24 cellular contexts compared by ENCODE assay signal in genomic region chr1:106080608-106081325, GRCh38.
DNase-seq lines count a peak whose midpoint lies in the region; ATAC-seq, FAIRE-seq and TF ChIP-seq lines count a peak whose summit lies in the region.
"Had no signal": no experiment of that assay in that cellular context is flagged by ENCODE, and none has a peak within 500 bp of the region (broad histone marks: within the 10 kb centered on the region; RNA-seq: fewer than 3 reads in every experiment).

No MANE protein-coding gene starts in this region.

- TF ChIP-seq RAD21 in HepG2 (CRISPR knock-in tag; IDR thresholded peaks at IDR 0.05) (no peak), H1 (IDR thresholded peaks at IDR 0.05 in 1 of 2, conservative IDR thresholded peaks at IDR 0.05 in 1 of 2; ENCODE audit: low read depth in 2 of 2, low read length in 2 of 2) (no peak)

- DNase-seq in right lobe of liver (peak in 2 of 3 donors; percentile 17 to 50), HepG2 (ENCODE audit: low spot score) (no peak), H1 (ENCODE audit: low read depth in 1 of 2, low spot score in 2 of 2) (no peak), memory B cell (ENCODE audit: low spot score in 2 of 2) (no peak), aorta (peak in 1 of 2 donors; percentile 69), KBM-7 (no peak), NCI-H1105 (lab: John Stamatoyannopoulos, UW) (no peak)
- no peak for DNase-seq in effector CD8-positive, alpha-beta T cell (lab: John Stamatoyannopoulos, UW)
- DNase-seq: activated CD4-positive, alpha-beta memory T cell treated with anti-CD3 and anti-CD28 coated beads for 36 hours; activated CD4-positive, CD25-positive, alpha-beta regulatory T cell; activated T-cell treated with anti-CD3 and anti-CD28 coated beads, Interleukin-2, amount 50 U/mL, for 1 hour; amniotic stem cell; C1 segment of cervical spinal cord; DMS 273 treated with DMSO at 0.1 percent for 48 hours; effector memory CD8-positive, alpha-beta T cell; GOT3; immature natural killer cell; lower lobe of right lung; NCI-H2107; NCI-H524 treated with DMSO at 0.1 percent for 48 hours; T-helper 9 cell had no signal

- H2BK12ac ChIP-seq in H1 (ENCODE audit: low read depth, low read length): no peak overlapping the region

- BruUV-seq in HepG2 (replicated peaks; lab: Mats Ljungman, UMichigan): no TSS peak

- POLR2A ChIA-PET in HepG2 (lab: Yijun Ruan, JAX) (no interaction called here), H1 (lab: Charles Lee; ENCODE audit: partially characterized antibody) (no interaction called here)

- in situ Hi-C loops in HepG2 (cut with HindIII; ENCODE audit: extremely low pct_ligation_motif_present, low pct_unique_long_range_greater_than_20kb) (no loop called here), KBM-7 (cut with MboI; ENCODE audit: low pct_unique_long_range_greater_than_20kb, low sequenced_read_pairs) (no loop called here)

- H2AFZ ChIP-seq in HepG2 (ENCODE audit: low read length): no peak overlapping the region
- H2AFZ ChIP-seq in H1 (ENCODE audit: low read length): no peak overlapping the region

- CTCF ChIA-PET in HepG2 (lab: Yijun Ruan, JAX; ENCODE audit: low intra/inter-chr PET ratio, low total read pairs) (no interaction called here), H1 (lab: Charles Lee; ENCODE audit: partially characterized antibody) (interaction anchor here (0.6 to 1.4 kb wide), 2 partner anchors 9 to 227 kb away, joined by 4 read pairs; no protein-coding TSS in a partner anchor)

- TF ChIP-seq EP300 in HepG2 (IDR thresholded peaks at IDR 0.05; ENCODE audit: low read depth in 2 of 2, low read length in 2 of 2): no peak
- TF ChIP-seq EP300 in HepG2 (CRISPR knock-in tag; IDR thresholded peaks at IDR 0.05; ENCODE audit: borderline replicate concordance): no peak
- no peak for TF ChIP-seq EP300 in H1 (IDR thresholded peaks at IDR 0.05; ENCODE audit: borderline replicate concordance in 1 of 2, low read depth in 2 of 2, low read length in 2 of 2)

- H3K18ac ChIP-seq in H1 (ENCODE audit: extremely low read depth, low read length): no peak overlapping the region

- H3K4me2 ChIP-seq in HepG2 (ENCODE audit: low read depth, low read length) (no peak overlapping the region), H1 (ENCODE audit: insufficient read depth in 1 of 2, low read depth in 2 of 2, low read length in 2 of 2) (no peak overlapping the region)

- no peaks in the 10 kb centered on the region for H3K4me1 Mint-ChIP-seq in memory B cell
- H3K4me1 Mint-ChIP-seq: immature natural killer cell had no signal

- H3K9me3 ChIP-seq in right lobe of liver: no peaks in the 10 kb centered on the region
- H3K9me3 ChIP-seq in HepG2 (ENCODE audit: low read length): peaks cover 38% of the 10 kb centered on the region
- H3K9me3 ChIP-seq in H1 (ENCODE audit: insufficient read depth in 2 of 2, low read depth in 1 of 2, low read length in 1 of 2): no peaks in the 10 kb centered on the region
- peaks cover 1% of the 10 kb centered on the region for H3K9me3 ChIP-seq in aorta (ENCODE audit: control insufficient read depth, low read length)
- H3K9me3 ChIP-seq: lower lobe of right lung, neutrophil, suprapubic skin had no signal

- H3K36me3 ChIP-seq in right lobe of liver: no peaks in the 10 kb centered on the region
- no peaks in the 10 kb centered on the region for H3K36me3 ChIP-seq in HepG2 (replicated peaks in 1 of 2; ENCODE audit: control insufficient read depth in 1 of 2, insufficient read depth in 2 of 2, low read length in 2 of 2)
- H3K36me3 ChIP-seq in H1 (ENCODE audit: control insufficient read depth in 2 of 4, insufficient read depth in 4 of 4, low read length in 3 of 4): no peaks in the 10 kb centered on the region
- H3K36me3 ChIP-seq in aorta (ENCODE audit: control insufficient read depth in 1 of 2, insufficient read depth in 2 of 2, low read length in 1 of 2): no peaks in the 10 kb centered on the region
- H3K36me3 ChIP-seq: lower lobe of right lung, neutrophil, suprapubic skin had no signal

- H3K27me3 Mint-ChIP-seq in memory B cell: peaks cover 5% of the 10 kb centered on the region
- H3K27me3 Mint-ChIP-seq: activated CD4-positive, alpha-beta memory T cell treated with anti-CD3 and anti-CD28 coated beads for 36 hours; effector memory CD8-positive, alpha-beta T cell had no signal

- no peak overlapping the region for H2BK20ac ChIP-seq in H1 (ENCODE audit: low read length)

- H3K9ac ChIP-seq in HepG2 (ENCODE audit: insufficient read depth, low read depth, low read length) (no peak overlapping the region), H1 (replicated peaks in 1 of 4; ENCODE audit: extremely low read depth in 1 of 4, low read depth in 3 of 4, low read length in 3 of 4) (no peak overlapping the region)

- no peak overlapping the region for H3K56ac ChIP-seq in H1 (replicated peaks; ENCODE audit: insufficient read length, low read depth, low read length)

- no peaks in the 10 kb centered on the region for H3K27me3 ChIP-seq in right lobe of liver
- H3K27me3 ChIP-seq in HepG2 (ENCODE audit: control insufficient read depth in 1 of 2, insufficient read depth in 2 of 2, low read length in 2 of 2): no peaks in the 10 kb centered on the region
- H3K27me3 ChIP-seq in H1 (replicated peaks in 1 of 4; ENCODE audit: control insufficient read depth in 3 of 4, extremely low read depth in 1 of 4, insufficient read depth in 3 of 4, low read length in 3 of 4): no peaks in the 10 kb centered on the region
- no peaks in the 10 kb centered on the region for H3K27me3 ChIP-seq in aorta (ENCODE audit: control insufficient read depth in 1 of 2, insufficient read depth in 2 of 2, low read length in 1 of 2)

- no peak overlapping the region for H3K4me3 ChIP-seq in right lobe of liver
- H3K4me3 ChIP-seq in HepG2 (replicated peaks in 1 of 3; ENCODE audit: insufficient read depth in 1 of 3, low read depth in 2 of 3, low read length in 3 of 3): no peak overlapping the region
- no peak overlapping the region for H3K4me3 ChIP-seq in H1 (ENCODE audit: extremely low read depth in 1 of 4, insufficient read depth in 2 of 4, low read depth in 3 of 4, low read length in 4 of 4)
- H3K4me3 ChIP-seq in aorta (ENCODE audit: low read length in 2 of 2): no peak overlapping the region
- H3K4me3 ChIP-seq: GM12878, lower lobe of right lung, suprapubic skin had no signal

- ATAC-seq in right lobe of liver (no peak), HepG2 (no peak), memory B cell (ENCODE audit: low read depth) (no peak), aorta (ENCODE audit: low FRiP score) (peak; percentile 24)
- ATAC-seq: effector memory CD8-positive, alpha-beta T cell; GM12878 had no signal

- no peak overlapping the region for H2BK15ac ChIP-seq in H1 (ENCODE audit: low read length)

- H3K27ac ChIP-seq in right lobe of liver (no peak overlapping the region), HepG2 (ENCODE audit: extremely low read length, insufficient read depth, low read length) (no peak overlapping the region), H1 (ENCODE audit: low read depth, low read length) (no peak overlapping the region), aorta (ENCODE audit: low read depth in 1 of 2, low read length in 2 of 2) (no peak overlapping the region)
- H3K27ac ChIP-seq: lower lobe of right lung, neutrophil, suprapubic skin had no signal

- H2AK5ac ChIP-seq in H1 (ENCODE audit: low read depth, low read length): no peak overlapping the region

- H3K4me3 Mint-ChIP-seq in memory B cell: peak overlapping the region; percentile 47
- H3K4me3 Mint-ChIP-seq: activated CD4-positive, alpha-beta memory T cell treated with anti-CD3 and anti-CD28 coated beads for 36 hours; effector memory CD8-positive, alpha-beta T cell; immature natural killer cell had no signal

- H3K79me1 ChIP-seq in H1 (ENCODE audit: low read depth, low read length): no peaks in the 10 kb centered on the region

- H4K20me1 ChIP-seq in HepG2 (ENCODE audit: insufficient read depth, low read length): no peaks in the 10 kb centered on the region
- H4K20me1 ChIP-seq in H1 (replicated peaks in 1 of 2; ENCODE audit: control insufficient read depth in 1 of 2, insufficient read depth in 2 of 2, low read length in 2 of 2): no peaks in the 10 kb centered on the region

- H3K23ac ChIP-seq in H1 (ENCODE audit: insufficient read length): no peak overlapping the region

- H4K91ac ChIP-seq in H1 (replicated peaks; ENCODE audit: insufficient read length, low read length): no peak overlapping the region

- no peaks in the 10 kb centered on the region for H3K79me2 ChIP-seq in HepG2 (ENCODE audit: insufficient read depth, low read length)
- no peaks in the 10 kb centered on the region for H3K79me2 ChIP-seq in H1 (ENCODE audit: control insufficient read depth in 1 of 2, insufficient read depth in 2 of 2, low read length in 2 of 2)

- no peak overlapping the region for H4K5ac ChIP-seq in H1 (ENCODE audit: insufficient read length, low read depth, low read length)

- intact Hi-C loops in right lobe of liver (cut with DNase I) (no loop called here), HepG2 (cut with micrococcal nuclease; ENCODE audit: unreplicated experiment) (no loop called here), aorta (cut with DNase I) (no loop called here)

- FAIRE-seq in HepG2 (lab: Jason Lieb, UNC) (no peak), H1 (lab: Jason Lieb, UNC) (no peak)
- FAIRE-seq: GM12878 had no signal

- no peak overlapping the region for H3K4ac ChIP-seq in H1 (replicated peaks; ENCODE audit: insufficient read length, low read depth, low read length)

- no peaks in the 10 kb centered on the region for H3K36me3 Mint-ChIP-seq in memory B cell
- H3K36me3 Mint-ChIP-seq: activated CD4-positive, alpha-beta memory T cell treated with anti-CD3 and anti-CD28 coated beads for 36 hours had no signal

- H4K8ac ChIP-seq in H1 (ENCODE audit: extremely low read depth, insufficient read depth, low read length): peak overlapping the region; percentile 25; the same call in 1 of the 2 replicates

- 23% methylated on average over 20 of the region's 41 CpGs for WGBS in right lobe of liver (ENCODE audit: insufficient coverage, low coverage, low lambda C conversion rate, missing lambda C conversion rate)
- WGBS in HepG2 (ENCODE audit: low lambda C conversion rate): 62% methylated on average over 33 of the region's 41 CpGs
- 94% methylated on average over 38 of the region's 41 CpGs; no CpG with 5 or more reads in 1 of the 2 experiments for WGBS in H1 (ENCODE audit: extremely low coverage in 1 of 2, insufficient coverage in 1 of 2, insufficient read length in 1 of 2, insufficient replicate concordance in 2 of 2, low coverage in 1 of 2, low lambda C conversion rate in 2 of 2, missing lambda C conversion rate in 1 of 2), 2 experiments
- 16 to 19% methylated on average over 41 of the region's 41 CpGs for WGBS in aorta, 2 donors

- no peak overlapping the region for H3K14ac ChIP-seq in H1 (ENCODE audit: insufficient read length)

- H2BK120ac ChIP-seq in H1 (replicated peaks; ENCODE audit: low read depth, low read length): no peak overlapping the region

- no peaks in the 10 kb centered on the region for H3K4me1 ChIP-seq in right lobe of liver
- H3K4me1 ChIP-seq in HepG2 (ENCODE audit: insufficient read depth, low read length): no peaks in the 10 kb centered on the region
- H3K4me1 ChIP-seq in H1 (replicated peaks in 1 of 4; ENCODE audit: control insufficient read depth in 3 of 4, insufficient read depth in 4 of 4, low read length in 3 of 4): no peaks in the 10 kb centered on the region
- H3K4me1 ChIP-seq in aorta (ENCODE audit: control insufficient read depth in 1 of 2, insufficient read depth in 2 of 2, low read length in 2 of 2): no peaks in the 10 kb centered on the region
- H3K4me1 ChIP-seq: lower lobe of right lung, suprapubic skin had no signal

- H3K9me3 Mint-ChIP-seq in memory B cell: peaks cover 1% of the 10 kb centered on the region

- no peak overlapping the region for H2BK5ac ChIP-seq in H1 (ENCODE audit: low read depth, low read length)

- TF ChIP-seq CTCF in right lobe of liver (IDR thresholded peaks at IDR 0.05) (no peak), HepG2 (CRISPR knock-in tag; IDR thresholded peaks at IDR 0.05) (no peak), H1 (IDR thresholded peaks at IDR 0.05; ENCODE audit: control extremely low read depth in 1 of 3, insufficient read depth in 1 of 3, low read depth in 1 of 3, low read length in 3 of 3) (no peak)

- no peak for TF ChIP-seq POLR2A in right lobe of liver (IDR thresholded peaks at IDR 0.05)
- TF ChIP-seq POLR2A in HepG2 (IDR thresholded peaks at IDR 0.05; ENCODE audit: insufficient read depth in 1 of 2, low read depth in 2 of 2, low read length in 2 of 2): no peak
- no peak for TF ChIP-seq POLR2A in H1 (IDR thresholded peaks at IDR 0.05; ENCODE audit: control extremely low read depth in 1 of 2, low read depth in 2 of 2, low read length in 2 of 2)

- no peaks in the 10 kb centered on the region for H3K23me2 ChIP-seq in H1 (ENCODE audit: low read depth, low read length)

- no peak overlapping the region for H3K27ac Mint-ChIP-seq in memory B cell
- H3K27ac Mint-ChIP-seq: activated CD4-positive, alpha-beta memory T cell treated with anti-CD3 and anti-CD28 coated beads for 36 hours; effector memory CD8-positive, alpha-beta T cell; immature natural killer cell had no signal

Comparison
In these comparisons a context has a peak if more than half of its experiments do, and no peak if none do; other contexts are left out.
1. DNase-seq: peak in right lobe of liver (2 of 3); none in HepG2 (single experiment), H1 (0 of 2), memory B cell (0 of 2), effector CD8-positive, alpha-beta T cell (single experiment), KBM-7 (single experiment) and NCI-H1105 (single experiment).